In the genomic region with DNA sequence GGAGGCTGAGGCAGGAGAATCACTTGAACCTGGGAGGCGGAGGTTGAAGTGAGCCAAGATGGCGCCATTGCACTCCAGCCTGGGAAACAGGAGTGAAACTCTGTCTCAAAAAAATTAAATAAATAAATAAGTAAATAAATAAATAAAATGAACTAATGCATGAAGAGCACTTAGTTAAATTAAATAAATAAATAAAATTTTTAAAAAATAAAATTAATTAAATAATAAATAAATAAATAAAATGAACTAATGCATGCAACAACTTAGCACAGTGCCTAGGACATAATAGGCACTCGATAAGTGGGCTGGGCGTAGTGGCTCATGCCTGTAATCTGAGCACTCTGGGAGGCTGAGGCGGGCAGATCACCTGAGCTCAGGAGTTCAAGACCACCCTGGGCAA, we compare ENCODE assay signal across 2 cellular contexts.
TF ChIP-seq lines count a peak whose summit lies in the region.

No MANE protein-coding gene starts in this region.

TF ChIP-seq in HEK293, 187 proteins besides CTCF, POLR2A, EP300 and RAD21:
- no peak for TF ChIP-seq WT1 (tag by site-specific recombination; IDR thresholded peaks at IDR 0.05)
- no peak for TF ChIP-seq GLI4 (tag by site-specific recombination; IDR thresholded peaks at IDR 0.05)
- TF ChIP-seq TCF7L2 (IDR thresholded peaks at IDR 0.05; ENCODE audit: borderline replicate concordance, low read depth, low read length) = no peak
- no peak for TF ChIP-seq ZNF626 (tag by site-specific recombination; IDR thresholded peaks at IDR 0.05)
- peak; percentile 47; the same call in 1 of the 2 replicates for TF ChIP-seq ZNF394 (tag by site-specific recombination; IDR thresholded peaks at IDR 0.05; ENCODE audit: borderline replicate concordance)
- TF ChIP-seq ZNF777 (tag by site-specific recombination; IDR thresholded peaks at IDR 0.05; ENCODE audit: borderline replicate concordance) = no peak
- peak; percentile 25 for TF ChIP-seq ZNF426 (tag by site-specific recombination; IDR thresholded peaks at IDR 0.05)
- TF ChIP-seq ZNF701 (tag by site-specific recombination; IDR thresholded peaks at IDR 0.05) = no peak
- peak; percentile 12; the same call in 1 of the 2 replicates for TF ChIP-seq ZNF555 (tag by site-specific recombination; conservative IDR thresholded peaks at IDR 0.05)
- TF ChIP-seq ZNF335 (tag by site-specific recombination; conservative IDR thresholded peaks at IDR 0.05) = no peak
- TF ChIP-seq ZNF560 (tag by site-specific recombination; IDR thresholded peaks at IDR 0.05; ENCODE audit: borderline replicate concordance) = no peak
- TF ChIP-seq, protein P1, sequence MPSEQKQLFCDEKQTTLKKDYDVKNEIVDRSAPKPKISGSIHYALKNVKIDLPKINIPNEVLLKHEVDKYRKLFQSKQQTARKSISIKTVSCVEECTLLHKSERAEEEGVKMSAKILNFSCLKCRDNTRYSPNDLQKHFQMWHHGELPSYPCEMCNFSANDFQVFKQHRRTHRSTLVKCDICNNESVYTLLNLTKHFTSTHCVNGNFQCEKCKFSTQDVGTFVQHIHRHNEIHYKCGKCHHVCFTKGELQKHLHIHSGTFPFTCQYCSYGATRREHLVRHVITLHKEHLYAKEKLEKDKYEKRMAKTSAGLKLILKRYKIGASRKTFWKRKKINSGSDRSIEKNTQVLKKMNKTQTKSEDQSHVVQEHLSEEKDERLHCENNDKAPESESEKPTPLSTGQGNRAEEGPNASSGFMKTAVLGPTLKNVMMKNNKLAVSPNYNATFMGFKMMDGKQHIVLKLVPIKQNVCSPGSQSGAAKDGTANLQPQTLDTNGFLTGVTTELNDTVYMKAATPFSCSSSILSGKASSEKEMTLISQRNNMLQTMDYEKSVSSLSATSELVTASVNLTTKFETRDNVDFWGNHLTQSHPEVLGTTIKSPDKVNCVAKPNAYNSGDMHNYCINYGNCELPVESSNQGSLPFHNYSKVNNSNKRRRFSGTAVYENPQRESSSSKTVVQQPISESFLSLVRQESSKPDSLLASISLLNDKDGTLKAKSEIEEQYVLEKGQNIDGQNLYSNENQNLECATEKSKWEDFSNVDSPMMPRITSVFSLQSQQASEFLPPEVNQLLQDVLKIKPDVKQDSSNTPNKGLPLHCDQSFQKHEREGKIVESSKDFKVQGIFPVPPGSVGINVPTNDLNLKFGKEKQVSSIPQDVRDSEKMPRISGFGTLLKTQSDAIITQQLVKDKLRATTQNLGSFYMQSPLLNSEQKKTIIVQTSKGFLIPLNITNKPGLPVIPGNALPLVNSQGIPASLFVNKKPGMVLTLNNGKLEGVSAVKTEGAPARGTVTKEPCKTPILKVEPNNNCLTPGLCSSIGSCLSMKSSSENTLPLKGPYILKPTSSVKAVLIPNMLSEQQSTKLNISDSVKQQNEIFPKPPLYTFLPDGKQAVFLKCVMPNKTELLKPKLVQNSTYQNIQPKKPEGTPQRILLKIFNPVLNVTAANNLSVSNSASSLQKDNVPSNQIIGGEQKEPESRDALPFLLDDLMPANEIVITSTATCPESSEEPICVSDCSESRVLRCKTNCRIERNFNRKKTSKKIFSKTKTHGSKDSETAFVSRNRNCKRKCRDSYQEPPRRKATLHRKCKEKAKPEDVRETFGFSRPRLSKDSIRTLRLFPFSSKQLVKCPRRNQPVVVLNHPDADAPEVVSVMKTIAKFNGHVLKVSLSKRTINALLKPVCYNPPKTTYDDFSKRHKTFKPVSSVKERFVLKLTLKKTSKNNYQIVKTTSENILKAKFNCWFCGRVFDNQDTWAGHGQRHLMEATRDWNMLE (tag by site-specific recombination; conservative IDR thresholded peaks at IDR 0.05; ENCODE audit: low read depth) = peak; percentile 42; the same call in 1 of the 2 replicates
- TF ChIP-seq KLF7 (tag by site-specific recombination; IDR thresholded peaks at IDR 0.05; ENCODE audit: borderline replicate concordance) = no peak
- TF ChIP-seq, protein P2, sequence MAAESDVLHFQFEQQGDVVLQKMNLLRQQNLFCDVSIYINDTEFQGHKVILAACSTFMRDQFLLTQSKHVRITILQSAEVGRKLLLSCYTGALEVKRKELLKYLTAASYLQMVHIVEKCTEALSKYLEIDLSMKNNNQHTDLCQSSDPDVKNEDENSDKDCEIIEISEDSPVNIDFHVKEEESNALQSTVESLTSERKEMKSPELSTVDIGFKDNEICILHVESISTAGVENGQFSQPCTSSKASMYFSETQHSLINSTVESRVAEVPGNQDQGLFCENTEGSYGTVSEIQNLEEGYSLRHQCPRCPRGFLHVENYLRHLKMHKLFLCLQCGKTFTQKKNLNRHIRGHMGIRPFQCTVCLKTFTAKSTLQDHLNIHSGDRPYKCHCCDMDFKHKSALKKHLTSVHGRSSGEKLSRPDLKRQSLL (tag by site-specific recombination; IDR thresholded peaks at IDR 0.05) = no peak
- TF ChIP-seq ZNF350 (tag by site-specific recombination; IDR thresholded peaks at IDR 0.05) = no peak
- TF ChIP-seq ZNF501 (tag by site-specific recombination; IDR thresholded peaks at IDR 0.05) = no peak
TF ChIP-seq in HEK293: peak in this region for 4.

TF ChIP-seq in K562, 482 proteins besides CTCF, POLR2A, EP300 and RAD21:
- TF ChIP-seq TCF7 (IDR thresholded peaks at IDR 0.05; ENCODE audit: borderline replicate concordance) = no peak
- no peak for TF ChIP-seq NFE2 (IDR thresholded peaks at IDR 0.05; ENCODE audit: low read depth)
- TF ChIP-seq, protein P3, sequence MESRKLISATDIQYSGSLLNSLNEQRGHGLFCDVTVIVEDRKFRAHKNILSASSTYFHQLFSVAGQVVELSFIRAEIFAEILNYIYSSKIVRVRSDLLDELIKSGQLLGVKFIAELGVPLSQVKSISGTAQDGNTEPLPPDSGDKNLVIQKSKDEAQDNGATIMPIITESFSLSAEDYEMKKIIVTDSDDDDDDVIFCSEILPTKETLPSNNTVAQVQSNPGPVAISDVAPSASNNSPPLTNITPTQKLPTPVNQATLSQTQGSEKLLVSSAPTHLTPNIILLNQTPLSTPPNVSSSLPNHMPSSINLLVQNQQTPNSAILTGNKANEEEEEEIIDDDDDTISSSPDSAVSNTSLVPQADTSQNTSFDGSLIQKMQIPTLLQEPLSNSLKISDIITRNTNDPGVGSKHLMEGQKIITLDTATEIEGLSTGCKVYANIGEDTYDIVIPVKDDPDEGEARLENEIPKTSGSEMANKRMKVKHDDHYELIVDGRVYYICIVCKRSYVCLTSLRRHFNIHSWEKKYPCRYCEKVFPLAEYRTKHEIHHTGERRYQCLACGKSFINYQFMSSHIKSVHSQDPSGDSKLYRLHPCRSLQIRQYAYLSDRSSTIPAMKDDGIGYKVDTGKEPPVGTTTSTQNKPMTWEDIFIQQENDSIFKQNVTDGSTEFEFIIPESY (CRISPR knock-in tag; IDR thresholded peaks at IDR 0.05) = 0 out of 2 replicates have a peak, but pooled peaks have one; percentile 15
- TF ChIP-seq, protein P4, sequence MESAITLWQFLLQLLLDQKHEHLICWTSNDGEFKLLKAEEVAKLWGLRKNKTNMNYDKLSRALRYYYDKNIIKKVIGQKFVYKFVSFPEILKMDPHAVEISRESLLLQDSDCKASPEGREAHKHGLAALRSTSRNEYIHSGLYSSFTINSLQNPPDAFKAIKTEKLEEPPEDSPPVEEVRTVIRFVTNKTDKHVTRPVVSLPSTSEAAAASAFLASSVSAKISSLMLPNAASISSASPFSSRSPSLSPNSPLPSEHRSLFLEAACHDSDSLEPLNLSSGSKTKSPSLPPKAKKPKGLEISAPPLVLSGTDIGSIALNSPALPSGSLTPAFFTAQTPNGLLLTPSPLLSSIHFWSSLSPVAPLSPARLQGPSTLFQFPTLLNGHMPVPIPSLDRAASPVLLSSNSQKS (CRISPR knock-in tag; IDR thresholded peaks at IDR 0.05) = no peak
- TF ChIP-seq KDM4B (IDR thresholded peaks at IDR 0.05; ENCODE audit: borderline replicate concordance in 2 of 2, low read depth in 1 of 2) = no peak
- no peak for TF ChIP-seq COPS2 (conservative IDR thresholded peaks at IDR 0.05)
- TF ChIP-seq, protein P5, sequence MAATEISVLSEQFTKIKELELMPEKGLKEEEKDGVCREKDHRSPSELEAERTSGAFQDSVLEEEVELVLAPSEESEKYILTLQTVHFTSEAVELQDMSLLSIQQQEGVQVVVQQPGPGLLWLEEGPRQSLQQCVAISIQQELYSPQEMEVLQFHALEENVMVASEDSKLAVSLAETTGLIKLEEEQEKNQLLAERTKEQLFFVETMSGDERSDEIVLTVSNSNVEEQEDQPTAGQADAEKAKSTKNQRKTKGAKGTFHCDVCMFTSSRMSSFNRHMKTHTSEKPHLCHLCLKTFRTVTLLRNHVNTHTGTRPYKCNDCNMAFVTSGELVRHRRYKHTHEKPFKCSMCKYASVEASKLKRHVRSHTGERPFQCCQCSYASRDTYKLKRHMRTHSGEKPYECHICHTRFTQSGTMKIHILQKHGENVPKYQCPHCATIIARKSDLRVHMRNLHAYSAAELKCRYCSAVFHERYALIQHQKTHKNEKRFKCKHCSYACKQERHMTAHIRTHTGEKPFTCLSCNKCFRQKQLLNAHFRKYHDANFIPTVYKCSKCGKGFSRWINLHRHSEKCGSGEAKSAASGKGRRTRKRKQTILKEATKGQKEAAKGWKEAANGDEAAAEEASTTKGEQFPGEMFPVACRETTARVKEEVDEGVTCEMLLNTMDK (IDR thresholded peaks at IDR 0.05; ENCODE audit: borderline replicate concordance, insufficient read depth, low read depth, low read length, poor library complexity, severe bottlenecking) = no peak
- TF ChIP-seq, protein P6, sequence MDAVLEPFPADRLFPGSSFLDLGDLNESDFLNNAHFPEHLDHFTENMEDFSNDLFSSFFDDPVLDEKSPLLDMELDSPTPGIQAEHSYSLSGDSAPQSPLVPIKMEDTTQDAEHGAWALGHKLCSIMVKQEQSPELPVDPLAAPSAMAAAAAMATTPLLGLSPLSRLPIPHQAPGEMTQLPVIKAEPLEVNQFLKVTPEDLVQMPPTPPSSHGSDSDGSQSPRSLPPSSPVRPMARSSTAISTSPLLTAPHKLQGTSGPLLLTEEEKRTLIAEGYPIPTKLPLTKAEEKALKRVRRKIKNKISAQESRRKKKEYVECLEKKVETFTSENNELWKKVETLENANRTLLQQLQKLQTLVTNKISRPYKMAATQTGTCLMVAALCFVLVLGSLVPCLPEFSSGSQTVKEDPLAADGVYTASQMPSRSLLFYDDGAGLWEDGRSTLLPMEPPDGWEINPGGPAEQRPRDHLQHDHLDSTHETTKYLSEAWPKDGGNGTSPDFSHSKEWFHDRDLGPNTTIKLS (IDR thresholded peaks at IDR 0.05; ENCODE audit: borderline replicate concordance, low read depth) = no peak
